In genomic region chr15:85582076-85582718, GRCh38 we compare ENCODE assay signal across 9 cellular contexts.
DNase-seq lines count a peak whose midpoint lies in the region; TF ChIP-seq lines count a peak whose summit lies in the region.
"Had no signal": no experiment of that assay in that cellular context is flagged by ENCODE, and none has a peak within 500 bp of the region (broad histone marks: within the 10 kb centered on the region; RNA-seq: fewer than 3 reads in every experiment).

No MANE protein-coding gene starts in this region.

- peak overlapping the region; percentile 87 to 92 for H3K27ac ChIP-seq in esophagus (ENCODE audit: low read depth in 2 of 2, low read length in 1 of 2)

- no peaks in the 10 kb centered on the region for H3K9me3 ChIP-seq in esophagus (ENCODE audit: control insufficient read depth in 2 of 2, insufficient read depth in 1 of 2, low read depth in 1 of 2, low read length in 1 of 2)

- no peak for TF ChIP-seq CTCF in GM12865 (IDR thresholded peaks at IDR 0.05; ENCODE audit: insufficient read depth, low read depth, low read length, missing control alignments)

- peak overlapping the region; percentile 42 for H3K4me3 ChIP-seq in GM12865 (ENCODE audit: low read depth, low read length)
- peak overlapping the region; percentile 16 to 27 for H3K4me3 ChIP-seq in esophagus (ENCODE audit: low read depth in 1 of 2, low read length in 2 of 2)
- H3K4me3 ChIP-seq: K562 had no signal

- in situ Hi-C loops in G401 (cut with HindIII; ENCODE audit: low sequenced_read_pairs), result no loop called here

- DNase-seq in GM12865 (ENCODE audit: low read depth) (peak; percentile 55), HCEC 1CT (peak; percentile 9), T-helper 1 cell (peak in 3 of 5 donors; percentile 20 to 61 (median 27)), renal cortical epithelial cell (ENCODE audit: low read depth) (peak; percentile 89), NCI-H774 (lab: John Stamatoyannopoulos, UW) (no peak), G401 (ENCODE audit: low spot score) (no peak), SW480 (ENCODE audit: low spot score) (no peak)

- H3K27me3 ChIP-seq in esophagus (ENCODE audit: control insufficient read depth in 1 of 2, insufficient read depth in 2 of 2, low read length in 2 of 2), result no peaks in the 10 kb centered on the region

- WGBS in esophagus, 2 donors, result 32 to 43% methylated on average over 2 of the region's 2 CpGs

- H3K36me3 ChIP-seq in esophagus (ENCODE audit: control insufficient read depth in 2 of 2, insufficient read depth in 2 of 2, low read length in 1 of 2), result peaks cover 9 to 15% of the 10 kb centered on the region in 2 donors

- peaks cover 2 to 13% of the 10 kb centered on the region in 2 donors for H3K4me1 ChIP-seq in esophagus (ENCODE audit: control insufficient read depth in 2 of 2, insufficient read depth in 2 of 2, low read length in 1 of 2)

Comparison
In these comparisons a context has a peak if more than half of its experiments do, and no peak if none do; other contexts are left out.
1. DNase-seq: peak in GM12865 (single experiment), HCEC 1CT (single experiment), T-helper 1 cell (3 of 5) and renal cortical epithelial cell (single experiment); none in NCI-H774 (single experiment), G401 (single experiment) and SW480 (single experiment).